In genomic region chr11:35066783-35067476, GRCh38 we compare ENCODE assay signal across 8 cellular contexts.
DNase-seq lines count a peak whose midpoint lies in the region; ATAC-seq, FAIRE-seq and TF ChIP-seq lines count a peak whose summit lies in the region.

No MANE protein-coding gene starts in this region.

- H3K36me3 Mint-ChIP-seq in IgD-negative memory B cell, result peaks cover 3% of the 10 kb centered on the region

- intact Hi-C loops in heart left ventricle (cut with DNase I), result no loop called here

- H3K4me3 ChIP-seq in heart left ventricle, result no peak overlapping the region

- H3K9me3 Mint-ChIP-seq in IgD-negative memory B cell, result peaks cover 0 to 5% (median 0%) of the 10 kb centered on the region in 3 donors

- peak; percentile 42 for DNase-seq in central memory CD4-positive, alpha-beta T cell
- DNase-seq in DMS79 (lab: John Stamatoyannopoulos, UW) (no peak), HTR-8/SVneo (ENCODE audit: insufficient read length, low spot score) (no peak), DMS153 (lab: John Stamatoyannopoulos, UW) (no peak), heart left ventricle (no peak)

- H3K36me3 ChIP-seq in heart left ventricle, result no peaks in the 10 kb centered on the region

- no peaks in the 10 kb centered on the region for H3K27me3 ChIP-seq in heart left ventricle

- peak overlapping the region; percentile 0 to 84 (median 17) for H3K4me3 Mint-ChIP-seq in IgD-negative memory B cell

- TF ChIP-seq POLR2A in heart left ventricle (IDR thresholded peaks at IDR 0.05), result no peak

- TF ChIP-seq CTCF in heart left ventricle (IDR thresholded peaks at IDR 0.05), result no peak

- peaks cover 0 to 19% (median 5%) of the 10 kb centered on the region in 12 donors for H3K9me3 ChIP-seq in heart left ventricle

- 81 to 90% (median 84%) methylated on average over 4 of the region's 4 CpGs for WGBS in heart left ventricle, 4 donors

- ATAC-seq in GM18517 (IDR thresholded peaks at IDR 0.05; ENCODE audit: unreplicated experiment) (peak; percentile 92), GM21619 (IDR thresholded peaks at IDR 0.05; ENCODE audit: unreplicated experiment) (peak; percentile 73), heart left ventricle (no peak)

- peak overlapping the region in 1 of 12 donors; percentile 22 for H3K27ac ChIP-seq in heart left ventricle

- no peak for FAIRE-seq in HTR-8/SVneo (lab: Jason Lieb, UNC)

- peaks cover 0 to 32% (median 5%) of the 10 kb centered on the region in 12 donors for H3K4me1 ChIP-seq in heart left ventricle

- H3K4me1 Mint-ChIP-seq in IgD-negative memory B cell, result peaks cover 16 to 23% (median 21%) of the 10 kb centered on the region in 3 donors

- H3K27ac Mint-ChIP-seq in IgD-negative memory B cell, result peak overlapping the region; percentile 0 to 80 (median 60)

- no peaks in the 10 kb centered on the region for H3K27me3 Mint-ChIP-seq in IgD-negative memory B cell

Comparison
In these comparisons a context has a peak if more than half of its experiments do, and no peak if none do; other contexts are left out.
1. ATAC-seq: peak in GM18517 (single experiment) and GM21619 (single experiment); none in heart left ventricle (0 of 4).